Comparison of ENCODE assay signal across 31 cellular contexts in the genomic region with DNA sequence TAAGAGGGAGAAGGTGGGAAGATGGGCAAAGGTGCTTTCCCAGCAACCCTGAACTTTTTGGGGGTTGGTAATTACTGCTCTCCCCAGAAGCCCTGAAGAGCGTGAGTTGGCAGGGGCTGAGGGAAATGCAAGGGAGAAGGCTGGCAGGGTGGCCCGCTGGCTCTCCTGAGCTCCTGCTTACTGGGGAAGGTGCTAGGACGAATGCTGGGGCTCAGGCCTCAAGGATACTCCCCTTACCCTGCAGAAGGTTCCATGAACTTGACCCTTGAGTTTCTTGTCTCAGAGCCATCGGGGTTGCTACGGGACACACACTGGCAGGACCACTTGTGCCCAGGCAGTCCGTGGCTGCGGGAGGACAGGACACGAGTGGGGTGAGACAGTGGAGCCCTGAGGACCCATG. TPM values are rescaled to one million over a fixed set of nuclear protein-coding genes. Genes with fewer than 3 reads are reported as not detected.
"Had no signal": no experiment of that assay in that cellular context is flagged by ENCODE, and none has a peak within 500 bp of the region (broad histone marks: within the 10 kb centered on the region; RNA-seq: fewer than 3 reads in every experiment).

No MANE protein-coding gene starts in this region.

- ATAC-seq: activated T-cell treated with anti-CD3 and anti-CD28 coated beads, Interleukin-2, amount 50 U/mL, for 72 hours; T-cell had no signal

- DNase-seq: activated CD4-positive, alpha-beta memory T cell treated with anti-CD3 and anti-CD28 coated beads, Interleukin-2, amount 10 ng/mL, durations not matched to agents 7 days and 5 days; activated CD4-positive, alpha-beta T cell treated with anti-CD3 and anti-CD28 coated beads, Interleukin-2, amount 50 U/mL, for 1 hour; activated CD4-positive, CD25-positive, alpha-beta regulatory T cell; activated CD8-positive, alpha-beta memory T cell treated with anti-CD3 and anti-CD28 coated beads, Interleukin-2, amount 50 U/mL, for 4 hours; activated naive CD4-positive, alpha-beta T cell treated with anti-CD3 and anti-CD28 coated beads, Interleukin-2, amount 50 U/mL, for 16 hours; activated naive CD8-positive, alpha-beta T cell treated with anti-CD3 and anti-CD28 coated beads, Interleukin-2, amount 10 ng/mL, durations not matched to agents 7 days and 5 days; activated T-cell treated with anti-CD3 and anti-CD28 coated beads, Interleukin-2, amount 50 U/mL, for 72 hours; adrenal gland; anterior cingulate cortex; MG63; MV-4-11; NCI-H1092 treated with DMSO at 0.1 percent for 48 hours; NCI-H1417 treated with DMSO at 0.1 percent for 48 hours; NCI-H1694; NCI-H2029; NCI-H2107; NCI-H2171 treated with DMSO at 0.1 percent for 48 hours; NCI-H226; NCI-H510A; NCI-H526 treated with DMSO at 0.1 percent for 48 hours; NCI-H82; T-cell; T-helper 2 cell; T1000 had no signal

- H3K4me1 ChIP-seq: adrenal gland, breast epithelium had no signal

- H3K27ac ChIP-seq: breast epithelium, SK-N-MC had no signal

- H3K4me3 ChIP-seq: adrenal gland, breast epithelium, MG63, SK-N-MC had no signal

- H3K36me3 Mint-ChIP-seq: activated naive CD8-positive, alpha-beta T cell treated with anti-CD3 and anti-CD28 coated beads, Interleukin-2, amount 10 ng/mL, durations not matched to agents 7 days and 5 days; T-cell had no signal

- H3K4me3 Mint-ChIP-seq: activated CD4-positive, alpha-beta memory T cell treated with anti-CD3 and anti-CD28 coated beads, Interleukin-2, amount 10 ng/mL, durations not matched to agents 7 days and 5 days; activated naive CD8-positive, alpha-beta T cell treated with anti-CD3 and anti-CD28 coated beads, Interleukin-2, amount 10 ng/mL, durations not matched to agents 7 days and 5 days; activated T-cell treated with anti-CD3 and anti-CD28 coated beads, Interleukin-2, amount 50 U/mL, for 72 hours had no signal

- FAIRE-seq: TTC549 had no signal

- H3K4me1 Mint-ChIP-seq: activated CD4-positive, alpha-beta memory T cell treated with anti-CD3 and anti-CD28 coated beads, Interleukin-2, amount 10 ng/mL, durations not matched to agents 7 days and 5 days had no signal

- H3K36me3 ChIP-seq: adrenal gland, breast epithelium, MG63 had no signal

- H3K27ac Mint-ChIP-seq: activated CD4-positive, alpha-beta memory T cell treated with anti-CD3 and anti-CD28 coated beads, Interleukin-2, amount 10 ng/mL, durations not matched to agents 7 days and 5 days; activated naive CD8-positive, alpha-beta T cell treated with anti-CD3 and anti-CD28 coated beads, Interleukin-2, amount 10 ng/mL, durations not matched to agents 7 days and 5 days; activated T-cell treated with anti-CD3 and anti-CD28 coated beads, Interleukin-2, amount 50 U/mL, for 72 hours; activated T-helper 2 cell treated with anti-CD3 and anti-CD28 coated beads, Interferon-gamma antibody, Interleukin-2, Interleukin-4, amounts not matched to agents 10 μg/mL and 5 μg/mL and 100 μg/mL, durations not matched to agents 14 hours and 24 hours and 36 hours; T-cell had no signal

- H3K9me3 ChIP-seq: adrenal gland, breast epithelium, MG63 had no signal

- H3K9me3 Mint-ChIP-seq: activated CD4-positive, alpha-beta memory T cell treated with anti-CD3 and anti-CD28 coated beads, Interleukin-2, amount 10 ng/mL, durations not matched to agents 7 days and 5 days; activated naive CD8-positive, alpha-beta T cell treated with anti-CD3 and anti-CD28 coated beads, Interleukin-2, amount 10 ng/mL, durations not matched to agents 7 days and 5 days; activated T-cell treated with anti-CD3 and anti-CD28 coated beads, Interleukin-2, amount 50 U/mL, for 72 hours; activated T-helper 2 cell treated with anti-CD3 and anti-CD28 coated beads, Interferon-gamma antibody, Interleukin-2, Interleukin-4, amounts not matched to agents 10 μg/mL and 5 μg/mL and 100 μg/mL, durations not matched to agents 14 hours and 24 hours and 36 hours; T-cell had no signal

RNA-seq across cellular contexts. Expression of gene FAM163B, which starts 1.2 kb away (rescaled TPM):
- total RNA-seq: activated CD4-positive, alpha-beta memory T cell treated with anti-CD3 and anti-CD28 coated beads, Interleukin-2, amount 10 ng/mL, durations not matched to agents 7 days and 5 days; activated CD8-positive, alpha-beta memory T cell treated with anti-CD3 and anti-CD28 coated beads for 36 hours; activated naive CD8-positive, alpha-beta T cell treated with anti-CD3 and anti-CD28 coated beads, Interleukin-2, amount 10 ng/mL, durations not matched to agents 7 days and 5 days; activated T-cell treated with anti-CD3 and anti-CD28 coated beads, Interleukin-2, amount 50 U/mL, for 72 hours; activated T-helper 2 cell treated with anti-CD3 and anti-CD28 coated beads, Interferon-gamma antibody, Interleukin-2, Interleukin-4, amounts not matched to agents 10 μg/mL and 5 μg/mL and 100 μg/mL, durations not matched to agents 14 hours and 24 hours and 36 hours; breast epithelium; T-cell had no signal

RNA-seq across cellular contexts. Expression of gene DBH, which starts 28.2 kb away (rescaled TPM):
- total RNA-seq: activated CD4-positive, alpha-beta memory T cell treated with anti-CD3 and anti-CD28 coated beads, Interleukin-2, amount 10 ng/mL, durations not matched to agents 7 days and 5 days; activated CD8-positive, alpha-beta memory T cell treated with anti-CD3 and anti-CD28 coated beads for 36 hours; activated naive CD8-positive, alpha-beta T cell treated with anti-CD3 and anti-CD28 coated beads, Interleukin-2, amount 10 ng/mL, durations not matched to agents 7 days and 5 days; activated T-cell treated with anti-CD3 and anti-CD28 coated beads, Interleukin-2, amount 50 U/mL, for 72 hours; activated T-helper 2 cell treated with anti-CD3 and anti-CD28 coated beads, Interferon-gamma antibody, Interleukin-2, Interleukin-4, amounts not matched to agents 10 μg/mL and 5 μg/mL and 100 μg/mL, durations not matched to agents 14 hours and 24 hours and 36 hours; breast epithelium; OCI-LY7; RPMI7951 had no signal
